21 cellular contexts compared by ENCODE assay signal in genomic region chr6:125259354-125259736, GRCh38. TPM values are rescaled to one million over a fixed set of nuclear protein-coding genes. Genes with fewer than 3 reads are reported as not detected.
DNase-seq lines count a peak whose midpoint lies in the region; ATAC-seq and TF ChIP-seq lines count a peak whose summit lies in the region.
"Had no signal": no experiment of that assay in that cellular context is flagged by ENCODE, and none has a peak within 500 bp of the region (broad histone marks: within the 10 kb centered on the region; RNA-seq: fewer than 3 reads in every experiment).

No MANE protein-coding gene starts in this region.

- no TSS peak for BruUV-seq in Panc1 (replicated peaks; lab: Mats Ljungman, UMichigan)

- H3K36me3 ChIP-seq in HEK293 (ENCODE audit: control insufficient read depth in 2 of 2, insufficient read depth in 1 of 2, low read length in 2 of 2) (peaks cover 4 to 7% of the 10 kb centered on the region in 2 experiments; a peak in 2 of 3 replicates), Panc1 (ENCODE audit: control insufficient read depth, insufficient read depth, low read length) (no peaks in the 10 kb centered on the region)

- H3K4me1 ChIP-seq in HEK293 (ENCODE audit: control insufficient read depth, insufficient read depth, low read length): 0 out of 2 replicates have a peak, but pooled peaks cover 3% of the 10 kb centered on the region
- no peaks in the 10 kb centered on the region for H3K4me1 ChIP-seq in Panc1 (ENCODE audit: control insufficient read depth, insufficient read depth, low read length)

- H3K9me3 ChIP-seq in HEK293 (ENCODE audit: control insufficient read depth, insufficient read depth, low read depth, low read length) (no peaks in the 10 kb centered on the region), Panc1 (ENCODE audit: control insufficient read depth, insufficient read depth, low read depth, low read length) (no peaks in the 10 kb centered on the region)
- H3K9me3 ChIP-seq: A549 had no signal

- CTCF ChIA-PET in HEK293 (lab: Yijun Ruan, JAX): no interaction called here
- CTCF ChIA-PET in Panc1 (lab: Charles Lee): no interaction called here

- in situ Hi-C loops in Panc1 (cut with HindIII; ENCODE audit: low pct_unique_long_range_greater_than_20kb, low sequenced_read_pairs): no loop called here

- H3K4me3 ChIP-seq in HEK293 (ENCODE audit: low read depth, low read length): no peak overlapping the region
- H3K4me3 ChIP-seq in Panc1 (ENCODE audit: low read depth in 2 of 2, low read length in 2 of 2): no peak overlapping the region
- H3K4me3 ChIP-seq in epithelial cell of esophagus (ENCODE audit: low read length): no peak overlapping the region
- H3K4me3 ChIP-seq: A549 had no signal

- intact Hi-C loops in Panc1 (cut with micrococcal nuclease; ENCODE audit: unreplicated experiment): no loop called here

- ATAC-seq in Panc1 (no peak), HG02885 (IDR thresholded peaks at IDR 0.05; ENCODE audit: poor library complexity, unreplicated experiment) (no peak)
- ATAC-seq: A549, T-cell had no signal

- TF ChIP-seq CTCF in HEK293 (tag by site-specific recombination; IDR thresholded peaks at IDR 0.05) (no peak), Panc1 (IDR thresholded peaks at IDR 0.05) (no peak), epithelial cell of esophagus (IDR thresholded peaks at IDR 0.05; ENCODE audit: insufficient read depth, low read depth, low read length, missing control alignments) (no peak), GM20000 (IDR thresholded peaks at IDR 0.05; ENCODE audit: extremely low read depth, missing control alignments) (no peak)

- POLR2A ChIA-PET in HEK293 (lab: Yijun Ruan, JAX): no interaction called here
- POLR2A ChIA-PET in Panc1 (lab: Charles Lee): no interaction called here

- 0 out of 2 replicates have a peak, but pooled peaks cover 2% of the 10 kb centered on the region for H3K27me3 ChIP-seq in Panc1 (ENCODE audit: control insufficient read depth, insufficient read depth, low read length)

- peak; percentile 13 for DNase-seq in A172 (ENCODE audit: low spot score)
- peak; percentile 8 for DNase-seq in Panc1 (ENCODE audit: low read depth, low spot score)
- DNase-seq in epithelial cell of esophagus (ENCODE audit: low read depth): peak; percentile 13
- no peak for DNase-seq in GM20000 (ENCODE audit: low spot score)
- DNase-seq in inferior parietal cortex (ENCODE audit: extremely low spot score): no peak
- DNase-seq: DMS53, EL, GF-D8, H7, MM.1S, NCI-H1092 treated with DMSO at 0.1 percent for 48 hours, NCI-H146, NCI-H2029, NCI-H226, NCI-H510A treated with DMSO at 0.1 percent for 48 hours, NCI-H82, SHP77, T-cell had no signal

- H3K27ac ChIP-seq in HEK293 (ENCODE audit: extremely low read depth, low read depth, low read length) (no peak overlapping the region), Panc1 (ENCODE audit: low read length) (no peak overlapping the region)
- H3K27ac ChIP-seq: A549 had no signal

TF ChIP-seq in HEK293, 187 proteins besides CTCF, POLR2A, EP300 and RAD21 (continues in another document):
- TF ChIP-seq ZNF785 (tag by site-specific recombination; IDR thresholded peaks at IDR 0.05) (no peak), ZNF701 (tag by site-specific recombination; IDR thresholded peaks at IDR 0.05) (no peak), ZBTB11 (tag by site-specific recombination; conservative IDR thresholded peaks at IDR 0.05; ENCODE audit: low read depth) (no peak), ZNF629 (tag by site-specific recombination; IDR thresholded peaks at IDR 0.05) (peak; percentile 45; the same call in 1 of the 2 replicates), ZNF768 (tag by site-specific recombination; IDR thresholded peaks at IDR 0.05) (no peak), ZBTB48 (tag by site-specific recombination; IDR thresholded peaks at IDR 0.05) (no peak), ZBTB20 (tag by site-specific recombination; IDR thresholded peaks at IDR 0.05) (peak; percentile 15; the same call in 1 of the 2 replicates), YY1 (tag by site-specific recombination; IDR thresholded peaks at IDR 0.05) (no peak), ZNF677 (tag by site-specific recombination; IDR thresholded peaks at IDR 0.05) (no peak), KLF1 (tag by site-specific recombination; IDR thresholded peaks at IDR 0.05) (peak; percentile 39; the same call in 1 of the 2 replicates), HOXA7 (CRISPR knock-in tag; IDR thresholded peaks at IDR 0.05; ENCODE audit: borderline replicate concordance) (no peak), ZNF19 (tag by site-specific recombination; IDR thresholded peaks at IDR 0.05; ENCODE audit: low read depth) (no peak), ZNF791 (tag by site-specific recombination; IDR thresholded peaks at IDR 0.05) (no peak), TCF7L2 (IDR thresholded peaks at IDR 0.05; ENCODE audit: borderline replicate concordance, low read depth, low read length) (no peak), ZNF433 (tag by site-specific recombination; IDR thresholded peaks at IDR 0.05; ENCODE audit: low read depth) (no peak), ZBTB21 (tag by site-specific recombination; IDR thresholded peaks at IDR 0.05) (no peak), ZNF335 (tag by site-specific recombination; conservative IDR thresholded peaks at IDR 0.05) (no peak), SALL2 (tag by site-specific recombination; IDR thresholded peaks at IDR 0.05; ENCODE audit: borderline replicate concordance) (no peak), ZNF169 (tag by site-specific recombination; IDR thresholded peaks at IDR 0.05) (no peak), SP3 (tag by site-specific recombination; IDR thresholded peaks at IDR 0.05) (no peak)
- TF ChIP-seq, protein P1, sequence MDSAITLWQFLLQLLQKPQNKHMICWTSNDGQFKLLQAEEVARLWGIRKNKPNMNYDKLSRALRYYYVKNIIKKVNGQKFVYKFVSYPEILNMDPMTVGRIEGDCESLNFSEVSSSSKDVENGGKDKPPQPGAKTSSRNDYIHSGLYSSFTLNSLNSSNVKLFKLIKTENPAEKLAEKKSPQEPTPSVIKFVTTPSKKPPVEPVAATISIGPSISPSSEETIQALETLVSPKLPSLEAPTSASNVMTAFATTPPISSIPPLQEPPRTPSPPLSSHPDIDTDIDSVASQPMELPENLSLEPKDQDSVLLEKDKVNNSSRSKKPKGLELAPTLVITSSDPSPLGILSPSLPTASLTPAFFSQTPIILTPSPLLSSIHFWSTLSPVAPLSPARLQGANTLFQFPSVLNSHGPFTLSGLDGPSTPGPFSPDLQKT (IDR thresholded peaks at IDR 0.05; ENCODE audit: borderline replicate concordance, low read depth, low read length): no peak
- TF ChIP-seq, protein P2, sequence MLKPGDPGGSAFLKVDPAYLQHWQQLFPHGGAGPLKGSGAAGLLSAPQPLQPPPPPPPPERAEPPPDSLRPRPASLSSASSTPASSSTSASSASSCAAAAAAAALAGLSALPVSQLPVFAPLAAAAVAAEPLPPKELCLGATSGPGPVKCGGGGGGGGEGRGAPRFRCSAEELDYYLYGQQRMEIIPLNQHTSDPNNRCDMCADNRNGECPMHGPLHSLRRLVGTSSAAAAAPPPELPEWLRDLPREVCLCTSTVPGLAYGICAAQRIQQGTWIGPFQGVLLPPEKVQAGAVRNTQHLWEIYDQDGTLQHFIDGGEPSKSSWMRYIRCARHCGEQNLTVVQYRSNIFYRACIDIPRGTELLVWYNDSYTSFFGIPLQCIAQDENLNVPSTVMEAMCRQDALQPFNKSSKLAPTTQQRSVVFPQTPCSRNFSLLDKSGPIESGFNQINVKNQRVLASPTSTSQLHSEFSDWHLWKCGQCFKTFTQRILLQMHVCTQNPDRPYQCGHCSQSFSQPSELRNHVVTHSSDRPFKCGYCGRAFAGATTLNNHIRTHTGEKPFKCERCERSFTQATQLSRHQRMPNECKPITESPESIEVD (tag by site-specific recombination; IDR thresholded peaks at IDR 0.05): peak; percentile 11; the same call in 1 of the 2 replicates
- TF ChIP-seq, protein P3, sequence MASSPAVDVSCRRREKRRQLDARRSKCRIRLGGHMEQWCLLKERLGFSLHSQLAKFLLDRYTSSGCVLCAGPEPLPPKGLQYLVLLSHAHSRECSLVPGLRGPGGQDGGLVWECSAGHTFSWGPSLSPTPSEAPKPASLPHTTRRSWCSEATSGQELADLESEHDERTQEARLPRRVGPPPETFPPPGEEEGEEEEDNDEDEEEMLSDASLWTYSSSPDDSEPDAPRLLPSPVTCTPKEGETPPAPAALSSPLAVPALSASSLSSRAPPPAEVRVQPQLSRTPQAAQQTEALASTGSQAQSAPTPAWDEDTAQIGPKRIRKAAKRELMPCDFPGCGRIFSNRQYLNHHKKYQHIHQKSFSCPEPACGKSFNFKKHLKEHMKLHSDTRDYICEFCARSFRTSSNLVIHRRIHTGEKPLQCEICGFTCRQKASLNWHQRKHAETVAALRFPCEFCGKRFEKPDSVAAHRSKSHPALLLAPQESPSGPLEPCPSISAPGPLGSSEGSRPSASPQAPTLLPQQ (tag by site-specific recombination; IDR thresholded peaks at IDR 0.05): no peak

RNA-seq across cellular contexts. Expression of gene HDDC2, which starts 42.4 kb away (rescaled TPM):
- total RNA-seq in A172 (2014; rRNA removed; shearing (Covaris generic)): 95.8 and 113 TPM in 2 replicates
- 88.8 TPM for total RNA-seq in Panc1 (2021; ENCODE audit: unreplicated experiment)
- polyA plus RNA-seq in Panc1 (2012; ENCODE audit: insufficient read length): 96.6 TPM

Comparison
In these comparisons a context has a peak if more than half of its experiments do, and no peak if none do; other contexts are left out.
1. DNase-seq: peak in A172 (single experiment), Panc1 (single experiment) and epithelial cell of esophagus (single experiment); none in GM20000 (single experiment) and inferior parietal cortex (single experiment).